8 cellular contexts compared by ENCODE assay signal in genomic region chr14:69316449-69317391, GRCh38. TPM values are rescaled to one million over a fixed set of nuclear protein-coding genes. Genes with fewer than 3 reads are reported as not detected.
A peak's percentile ranks its signal among the peaks of the same experiment; 100 is the strongest.
DNase-seq lines count a peak whose midpoint lies in the region; ATAC-seq, FAIRE-seq and TF ChIP-seq lines count a peak whose summit lies in the region.

No MANE protein-coding gene starts in this region.

- no TSS peak for BruUV-seq in MCF 10A (replicated peaks; lab: Mats Ljungman, UMichigan)

- peaks cover 4% of the 10 kb centered on the region for H3K27me3 Mint-ChIP-seq in MCF 10A (ENCODE audit: insufficient read depth, unreplicated experiment)

- DNase-seq in activated CD8-positive, alpha-beta memory T cell treated with anti-CD3 and anti-CD28 coated beads for 24 hours, result peak; percentile 35
- no peak for DNase-seq in activated CD8-positive, alpha-beta memory T cell treated with anti-CD3 and anti-CD28 coated beads, Interleukin-2, amount 50 U/mL, for 4 hours
- DNase-seq in MCF 10A (ENCODE audit: unreplicated experiment) (peak; percentile 60), kidney tubule cell (ENCODE audit: low spot score) (peak; percentile 87), urothelium cell line (ENCODE audit: low spot score) (peak; percentile 99), anterior cingulate cortex (lab: John Stamatoyannopoulos, UW) (no peak), NCI-H526 treated with DMSO at 0.1 percent for 48 hours (lab: John Stamatoyannopoulos, UW) (no peak)

- intact Hi-C loops in MCF 10A (cut with micrococcal nuclease), result no loop called here

- H3K4me3 Mint-ChIP-seq in MCF 10A (ENCODE audit: unreplicated experiment), result no peak overlapping the region

- no peak for ATAC-seq in GM19467 (IDR thresholded peaks at IDR 0.05; ENCODE audit: unreplicated experiment)

- POLR2A ChIA-PET in MCF 10A (lab: Yijun Ruan, JAX), result interaction anchor here (0.7 kb wide), 1 partner anchor 39 kb away, joined by 3 read pairs; no protein-coding TSS in a partner anchor

- TF ChIP-seq CTCF in MCF 10A (IDR thresholded peaks at IDR 0.05; ENCODE audit: unreplicated experiment), result no peak

- no peak overlapping the region for H3K27ac Mint-ChIP-seq in MCF 10A (ENCODE audit: low read depth, unreplicated experiment)

- CTCF ChIA-PET in MCF 10A (lab: Yijun Ruan, JAX), result interaction anchor here (1.0 to 1.1 kb wide), 2 partner anchors 29 to 143 kb away, joined by 3 to 4 read pairs; no protein-coding TSS in a partner anchor

- no peaks in the 10 kb centered on the region for H3K9me3 Mint-ChIP-seq in MCF 10A (ENCODE audit: unreplicated experiment)

- FAIRE-seq in urothelium cell line (lab: Jason Lieb, UNC), result peak; percentile 99

- peaks cover 7% of the 10 kb centered on the region for H3K4me1 Mint-ChIP-seq in MCF 10A (ENCODE audit: insufficient read depth, unreplicated experiment)

- H3K36me3 Mint-ChIP-seq in MCF 10A (ENCODE audit: insufficient read depth, unreplicated experiment), result no peaks in the 10 kb centered on the region

RNA-seq across cellular contexts. Expression of gene GALNT16, which starts 56.8 kb away (rescaled TPM):
- total RNA-seq in MCF 10A (2022), result not detected in 2 replicates

Comparison
In these comparisons a context has a peak if more than half of its experiments do, and no peak if none do; other contexts are left out.
1. DNase-seq: peak in activated CD8-positive, alpha-beta memory T cell treated with anti-CD3 and anti-CD28 coated beads for 24 hours (single experiment), MCF 10A (single experiment), kidney tubule cell (single experiment) and urothelium cell line (single experiment); none in activated CD8-positive, alpha-beta memory T cell treated with anti-CD3 and anti-CD28 coated beads, Interleukin-2, amount 50 U/mL, for 4 hours (single experiment), anterior cingulate cortex (0 of 58) and NCI-H526 treated with DMSO at 0.1 percent for 48 hours (single experiment).